1 cellular context compared by ENCODE assay signal in genomic region chr15:49238342-49238741, GRCh38.
TF ChIP-seq lines count a peak whose summit lies in the region.

No MANE protein-coding gene starts in this region.

TF ChIP-seq in WTC11, 78 proteins besides CTCF, POLR2A, EP300 and RAD21 (continued from another document):
- TF ChIP-seq AR (CRISPR knock-in tag; IDR thresholded peaks at IDR 0.05) (no peak), RELA (CRISPR knock-in tag; IDR thresholded peaks at IDR 0.05; ENCODE audit: borderline replicate concordance) (no peak), ZNF281 (CRISPR knock-in tag; IDR thresholded peaks at IDR 0.05) (no peak), CREM (CRISPR knock-in tag; IDR thresholded peaks at IDR 0.05) (no peak), ZNF425 (CRISPR knock-in tag; conservative IDR thresholded peaks at IDR 0.05) (no peak), IRF2 (CRISPR knock-in tag; IDR thresholded peaks at IDR 0.05; ENCODE audit: borderline replicate concordance, low read depth) (no peak), MXD4 (CRISPR knock-in tag; IDR thresholded peaks at IDR 0.05; ENCODE audit: borderline replicate concordance) (no peak), FOXP1 (CRISPR knock-in tag; IDR thresholded peaks at IDR 0.05; ENCODE audit: borderline replicate concordance) (no peak), HMGA2 (CRISPR knock-in tag; IDR thresholded peaks at IDR 0.05) (no peak), USF2 (CRISPR knock-in tag; IDR thresholded peaks at IDR 0.05) (no peak), ATF2 (CRISPR knock-in tag; IDR thresholded peaks at IDR 0.05; ENCODE audit: borderline replicate concordance, low read depth) (no peak)
